17 cellular contexts compared by ENCODE assay signal in genomic region chr4:185137233-185137925, GRCh38.
"Had no signal": no experiment of that assay in that cellular context is flagged by ENCODE, and none has a peak within 500 bp of the region (broad histone marks: within the 10 kb centered on the region; RNA-seq: fewer than 3 reads in every experiment).

No MANE protein-coding gene starts in this region.

- H3K9me3 Mint-ChIP-seq: activated CD4-positive, alpha-beta T cell treated with anti-CD3 and anti-CD28 coated beads, Interleukin-2, amount 10 ng/mL, durations not matched to agents 24 days and 14 days; central memory CD8-positive, alpha-beta T cell; immature natural killer cell; neural crest cell; stimulated activated effector memory CD8-positive, alpha-beta T cell treated with anti-CD3 and anti-CD28 coated beads, Interleukin-12 subunit alpha, Interleukin-12 subunit beta, amount 100 ng/mL, for 72 hours had no signal

- DNase-seq: activated CD4-positive, alpha-beta T cell treated with anti-CD3 and anti-CD28 coated beads, Interleukin-2, amount 10 ng/mL, durations not matched to agents 24 days and 14 days; activated CD4-positive, CD25-positive, alpha-beta regulatory T cell; activated CD8-positive, alpha-beta memory T cell treated with anti-CD3 and anti-CD28 coated beads, Interleukin-2, amount 50 U/mL, for 4 hours; activated CD8-positive, alpha-beta T cell treated with anti-CD3 and anti-CD28 coated beads, Interleukin-2, amount 10 ng/mL, durations not matched to agents 7 days and 5 days; activated gamma-delta T cell; activated T-cell treated with anti-CD3 and anti-CD28 coated beads, Interleukin-2, amount 50 U/mL, for 48 hours; amygdala; body of pancreas; immature natural killer cell; T-helper 2 cell had no signal

- H3K9me3 ChIP-seq: body of pancreas had no signal

- H3K27ac ChIP-seq: body of pancreas, coronary artery had no signal

- ATAC-seq: activated CD8-positive, alpha-beta T cell treated with anti-CD3 and anti-CD28 coated beads, Interleukin-2, amount 10 ng/mL, durations not matched to agents 7 days and 5 days; body of pancreas; esophagus mucosa; stimulated activated effector memory CD8-positive, alpha-beta T cell treated with anti-CD3 and anti-CD28 coated beads, Interleukin-12 subunit alpha, Interleukin-12 subunit beta, amount 100 ng/mL, for 72 hours had no signal

- H3K27ac Mint-ChIP-seq: activated CD4-positive, alpha-beta T cell treated with anti-CD3 and anti-CD28 coated beads, Interleukin-2, amount 10 ng/mL, durations not matched to agents 24 days and 14 days; activated CD8-positive, alpha-beta T cell treated with anti-CD3 and anti-CD28 coated beads, Interleukin-2, amount 10 ng/mL, durations not matched to agents 7 days and 5 days; activated naive CD8-positive, alpha-beta T cell; immature natural killer cell; stimulated activated effector memory CD8-positive, alpha-beta T cell treated with anti-CD3 and anti-CD28 coated beads, Interleukin-12 subunit alpha, Interleukin-12 subunit beta, amount 100 ng/mL, for 72 hours had no signal

- H3K36me3 Mint-ChIP-seq: activated naive CD8-positive, alpha-beta T cell; immature natural killer cell; stimulated activated effector memory CD8-positive, alpha-beta T cell treated with anti-CD3 and anti-CD28 coated beads, Interleukin-12 subunit alpha, Interleukin-12 subunit beta, amount 100 ng/mL, for 72 hours had no signal

- H3K4me3 Mint-ChIP-seq: activated CD4-positive, alpha-beta T cell treated with anti-CD3 and anti-CD28 coated beads, Interleukin-2, amount 10 ng/mL, durations not matched to agents 24 days and 14 days; activated CD8-positive, alpha-beta T cell treated with anti-CD3 and anti-CD28 coated beads, Interleukin-2, amount 10 ng/mL, durations not matched to agents 7 days and 5 days; activated naive CD8-positive, alpha-beta T cell; central memory CD8-positive, alpha-beta T cell; immature natural killer cell; neural crest cell; stimulated activated effector memory CD8-positive, alpha-beta T cell treated with anti-CD3 and anti-CD28 coated beads, Interleukin-12 subunit alpha, Interleukin-12 subunit beta, amount 100 ng/mL, for 72 hours had no signal

- H3K4me3 ChIP-seq: body of pancreas, coronary artery, lung had no signal

- H3K27me3 ChIP-seq: body of pancreas had no signal
